In genomic region chr5:90874066-90874465, GRCh38 we compare ENCODE assay signal across 26 cellular contexts.
DNase-seq lines count a peak whose midpoint lies in the region; ATAC-seq and TF ChIP-seq lines count a peak whose summit lies in the region.
"Had no signal": no experiment of that assay in that cellular context is flagged by ENCODE, and none has a peak within 500 bp of the region (broad histone marks: within the 10 kb centered on the region; RNA-seq: fewer than 3 reads in every experiment).

No MANE protein-coding gene starts in this region.

- WGBS in urinary bladder: 96% methylated on average over 5 of the region's 5 CpGs
- 95% methylated on average over 5 of the region's 5 CpGs for WGBS in aorta, 2 donors

- intact Hi-C loops in MCF 10A (cut with micrococcal nuclease) (no loop called here), breast epithelium (cut with DNase I; ENCODE audit: low total_unique reads) (no loop called here), aorta (cut with DNase I) (no loop called here)
- intact Hi-C loops in naive thymus-derived CD4-positive, alpha-beta T cell (cut with micrococcal nuclease): loop anchor here in 1 of 2 donors (5.0 kb wide), 1 partner anchor 533 kb away; no protein-coding TSS in a partner anchor

- no peaks in the 10 kb centered on the region for H3K9me3 Mint-ChIP-seq in MCF 10A (ENCODE audit: unreplicated experiment)
- H3K9me3 Mint-ChIP-seq in activated naive CD8-positive, alpha-beta T cell treated with anti-CD3 and anti-CD28 coated beads for 36 hours: no peaks in the 10 kb centered on the region
- no peaks in the 10 kb centered on the region for H3K9me3 Mint-ChIP-seq in naive thymus-derived CD4-positive, alpha-beta T cell
- H3K9me3 Mint-ChIP-seq: CD14-positive monocyte had no signal

- POLR2A ChIA-PET in MCF 10A (lab: Yijun Ruan, JAX): interaction anchor here (1.0 to 2.2 kb wide), 6 partner anchors 13 to 509 kb away, joined by 3 to 26 read pairs (median 6); partner anchors contain the start of gene ARRDC3
- POLR2A ChIA-PET in naive thymus-derived CD4-positive, alpha-beta T cell (lab: Charles Lee): interaction anchor here (0.6 to 5.7 kb wide), 3 partner anchors 398 to 509 kb away, joined by 3 to 27 read pairs (median 11); partner anchors contain the start of gene ARRDC3

- DNase-seq in MCF 10A (ENCODE audit: unreplicated experiment): no peak
- no peak for DNase-seq in breast epithelium (ENCODE audit: low spot score in 2 of 2)
- DNase-seq in activated naive CD8-positive, alpha-beta T cell treated with anti-CD3 and anti-CD28 coated beads for 36 hours: no peak
- DNase-seq in naive thymus-derived CD4-positive, alpha-beta T cell: no peak
- no peak for DNase-seq in NCI-H2196 (lab: John Stamatoyannopoulos, UW; ENCODE audit: unreplicated experiment)
- DNase-seq in aorta: no peak
- DNase-seq: 8988T, ACHN, BE2C, Calu3, DND-41, GM23248, H7, Kasumi-1, MV-4-11, NCI-H1105, NCI-H1436 treated with DMSO at 0.1 percent for 48 hours, NCI-H2029, NCI-H2227 treated with DMSO at 0.1 percent for 48 hours, NCI-H510A, NCI-H69, SHP77 treated with DMSO at 0.1 percent for 48 hours had no signal

- no peaks in the 10 kb centered on the region for H3K36me3 Mint-ChIP-seq in MCF 10A (ENCODE audit: insufficient read depth, unreplicated experiment)
- no peaks in the 10 kb centered on the region for H3K36me3 Mint-ChIP-seq in activated naive CD8-positive, alpha-beta T cell treated with anti-CD3 and anti-CD28 coated beads for 36 hours
- H3K36me3 Mint-ChIP-seq in naive thymus-derived CD4-positive, alpha-beta T cell: no peaks in the 10 kb centered on the region
- H3K36me3 Mint-ChIP-seq: CD14-positive monocyte had no signal

- H3K27ac ChIP-seq in breast epithelium (no peak overlapping the region), urinary bladder (ENCODE audit: low read depth) (peak overlapping the region; percentile 32), aorta (ENCODE audit: low read depth in 1 of 2, low read length in 2 of 2) (no peak overlapping the region)
- no peak overlapping the region for H3K27ac ChIP-seq in naive thymus-derived CD4-positive, alpha-beta T cell (ENCODE audit: low read depth, low read length)
- H3K27ac ChIP-seq: GM23248 had no signal

- BruUV-seq in MCF 10A (replicated peaks; lab: Mats Ljungman, UMichigan): no TSS peak

- H3K4me1 Mint-ChIP-seq in MCF 10A (ENCODE audit: insufficient read depth, unreplicated experiment): peaks cover 14% of the 10 kb centered on the region
- peaks cover 49% of the 10 kb centered on the region for H3K4me1 Mint-ChIP-seq in activated naive CD8-positive, alpha-beta T cell treated with anti-CD3 and anti-CD28 coated beads for 36 hours
- H3K4me1 Mint-ChIP-seq in naive thymus-derived CD4-positive, alpha-beta T cell: peaks cover 6 to 46% (median 34%) of the 10 kb centered on the region in 7 donors

- H3K4me3 ChIP-seq in breast epithelium (no peak overlapping the region), urinary bladder (ENCODE audit: low read depth, low read length) (no peak overlapping the region), aorta (ENCODE audit: low read length in 2 of 2) (no peak overlapping the region)
- no peak overlapping the region for H3K4me3 ChIP-seq in naive thymus-derived CD4-positive, alpha-beta T cell (ENCODE audit: low read length)
- H3K4me3 ChIP-seq: GM23248 had no signal

- H3K27ac Mint-ChIP-seq in MCF 10A (ENCODE audit: low read depth, unreplicated experiment): peak overlapping the region; percentile 7
- no peak overlapping the region for H3K27ac Mint-ChIP-seq in activated naive CD8-positive, alpha-beta T cell treated with anti-CD3 and anti-CD28 coated beads for 36 hours
- H3K27ac Mint-ChIP-seq in naive thymus-derived CD4-positive, alpha-beta T cell: peak overlapping the region in 6 of 9 donors; percentile 0 to 83 (median 68)
- H3K27ac Mint-ChIP-seq: CD14-positive monocyte had no signal

- no peak for TF ChIP-seq POLR2A in breast epithelium (IDR thresholded peaks at IDR 0.05)

- ATAC-seq in naive thymus-derived CD4-positive, alpha-beta T cell: no peak
- no peak for ATAC-seq in aorta (ENCODE audit: low FRiP score)
- no peak for ATAC-seq in GM18511 (IDR thresholded peaks at IDR 0.05; ENCODE audit: unreplicated experiment)
- ATAC-seq: Panc1 had no signal

- H3K9me3 ChIP-seq in breast epithelium (no peaks in the 10 kb centered on the region), aorta (ENCODE audit: control insufficient read depth, low read length) (no peaks in the 10 kb centered on the region)
- no peaks in the 10 kb centered on the region for H3K9me3 ChIP-seq in naive thymus-derived CD4-positive, alpha-beta T cell (ENCODE audit: control insufficient read depth in 2 of 3, low read length in 3 of 3)
- H3K9me3 ChIP-seq: BE2C had no signal

- H3K4me1 ChIP-seq in breast epithelium (no peaks in the 10 kb centered on the region), urinary bladder (ENCODE audit: insufficient read depth) (no peaks in the 10 kb centered on the region), aorta (ENCODE audit: control insufficient read depth in 1 of 2, insufficient read depth in 2 of 2, low read length in 2 of 2) (peaks cover 0 to 2% of the 10 kb centered on the region in 2 donors)
- H3K4me1 ChIP-seq in naive thymus-derived CD4-positive, alpha-beta T cell (ENCODE audit: control insufficient read depth in 2 of 2, insufficient read depth in 2 of 2, low read length in 2 of 2): peaks cover 0 to 22% of the 10 kb centered on the region in 2 donors

- H3K36me3 ChIP-seq in breast epithelium (no peaks in the 10 kb centered on the region), urinary bladder (ENCODE audit: insufficient read depth) (no peaks in the 10 kb centered on the region), aorta (ENCODE audit: control insufficient read depth in 1 of 2, insufficient read depth in 2 of 2, low read length in 1 of 2) (no peaks in the 10 kb centered on the region)
- H3K36me3 ChIP-seq in naive thymus-derived CD4-positive, alpha-beta T cell (ENCODE audit: control insufficient read depth in 2 of 3, insufficient read depth in 3 of 3, low read length in 3 of 3): no peaks in the 10 kb centered on the region
- H3K36me3 ChIP-seq: BE2C had no signal

- H3K4me3 Mint-ChIP-seq in MCF 10A (ENCODE audit: unreplicated experiment): no peak overlapping the region
- H3K4me3 Mint-ChIP-seq in activated naive CD8-positive, alpha-beta T cell treated with anti-CD3 and anti-CD28 coated beads for 36 hours: peak overlapping the region; percentile 9
- H3K4me3 Mint-ChIP-seq in naive thymus-derived CD4-positive, alpha-beta T cell: peak overlapping the region in 9 of 10 donors; percentile 30 to 75 (median 67)

- no peak for TF ChIP-seq CTCF in MCF 10A (IDR thresholded peaks at IDR 0.05; ENCODE audit: unreplicated experiment)
- no peak for TF ChIP-seq CTCF in breast epithelium (IDR thresholded peaks at IDR 0.05)

- H3K27me3 ChIP-seq in breast epithelium (no peaks in the 10 kb centered on the region), aorta (ENCODE audit: control insufficient read depth in 1 of 2, insufficient read depth in 2 of 2, low read length in 1 of 2) (no peaks in the 10 kb centered on the region)
- no peaks in the 10 kb centered on the region for H3K27me3 ChIP-seq in naive thymus-derived CD4-positive, alpha-beta T cell (ENCODE audit: control insufficient read depth in 2 of 2, insufficient read depth in 2 of 2, low read length in 2 of 2)
- H3K27me3 ChIP-seq: BE2C had no signal

- no peaks in the 10 kb centered on the region for H3K27me3 Mint-ChIP-seq in MCF 10A (ENCODE audit: insufficient read depth, unreplicated experiment)
- peaks cover 27% of the 10 kb centered on the region for H3K27me3 Mint-ChIP-seq in activated naive CD8-positive, alpha-beta T cell treated with anti-CD3 and anti-CD28 coated beads for 36 hours
- peaks cover 0 to 47% (median 22%) of the 10 kb centered on the region in 5 donors for H3K27me3 Mint-ChIP-seq in naive thymus-derived CD4-positive, alpha-beta T cell

- CTCF ChIA-PET in MCF 10A (lab: Yijun Ruan, JAX): interaction anchor here (1.0 to 1.5 kb wide), 3 partner anchors 13 to 109 kb away, joined by 3 to 5 read pairs (median 3); no protein-coding TSS in a partner anchor
- CTCF ChIA-PET in naive thymus-derived CD4-positive, alpha-beta T cell (lab: Charles Lee): no interaction called here
